In genomic region chr18:38940863-38941531, GRCh38 we compare ENCODE assay signal across 8 cellular contexts.
A peak's percentile ranks its signal among the peaks of the same experiment; 100 is the strongest.
DNase-seq lines count a peak whose midpoint lies in the region; FAIRE-seq and TF ChIP-seq lines count a peak whose summit lies in the region.

No MANE protein-coding gene starts in this region.

- H3K9me3 ChIP-seq in Loucy (ENCODE audit: insufficient read depth, low read depth, low read length): no peaks in the 10 kb centered on the region; the same call in 1 of the 2 replicates

- H3K79me2 ChIP-seq in Loucy (ENCODE audit: insufficient read depth, low read length): no peaks in the 10 kb centered on the region

- H3K9me2 ChIP-seq in Loucy (replicated peaks; ENCODE audit: low read depth, low read length): no peaks in the 10 kb centered on the region; the same call in 1 of the 2 replicates

- no peak for TF ChIP-seq POLR2A in GM12892 (IDR thresholded peaks at IDR 0.05; ENCODE audit: low read depth, low read length)

- H2AFZ ChIP-seq in Loucy (ENCODE audit: low read length): peak overlapping the region; percentile 60

- H3K9ac ChIP-seq in Loucy (ENCODE audit: low read depth, low read length, poor library complexity, severe bottlenecking): no peak overlapping the region

- no peaks in the 10 kb centered on the region for H3K4me1 ChIP-seq in Loucy (ENCODE audit: insufficient read depth, low read length, poor library complexity, severe bottlenecking)

- DNase-seq in GM12892 (ENCODE audit: insufficient read length) (peak; percentile 10), H4 (ENCODE audit: low spot score) (peak; percentile 98), fibroblast of pulmonary artery (ENCODE audit: low read depth) (peak; percentile 58), posterior vena cava (ENCODE audit: low spot score) (no peak), 8988T (no peak)
- peak; percentile 25 to 26 for DNase-seq in activated CD4-positive, alpha-beta T cell treated with anti-CD3 and anti-CD28 coated beads, Interleukin-2, amount 50 U/mL, for 4 hours
- DNase-seq in stimulated activated CD8-positive, alpha-beta memory T cell treated with anti-CD3 and anti-CD28 coated beads, Interleukin-12 subunit alpha, Interleukin-12 subunit beta, amount 100 ng/mL, for 24 hours (ENCODE audit: extremely low read depth): peak; percentile 5

- peak; percentile 92 for FAIRE-seq in GM12892 (lab: Jason Lieb, UNC)

- H3K27me3 ChIP-seq in Loucy (ENCODE audit: insufficient read depth, low read length, poor library complexity, severe bottlenecking): no peaks in the 10 kb centered on the region

- no peak for TF ChIP-seq CTCF in Loucy (conservative IDR thresholded peaks at IDR 0.05; ENCODE audit: low read length)
- TF ChIP-seq CTCF in fibroblast of pulmonary artery (IDR thresholded peaks at IDR 0.05; ENCODE audit: low read length, missing control alignments): no peak

- H3K36me3 ChIP-seq in Loucy (ENCODE audit: insufficient read depth, low read length): no peaks in the 10 kb centered on the region

- intact Hi-C loops in posterior vena cava (cut with DNase I): no loop called here

- H4K20me1 ChIP-seq in Loucy (ENCODE audit: insufficient read depth, low read length, poor library complexity, severe bottlenecking): no peaks in the 10 kb centered on the region

- peak overlapping the region; percentile 10 for H3K4me2 ChIP-seq in Loucy (ENCODE audit: low read depth, low read length, poor library complexity, severe bottlenecking)

- H3F3A ChIP-seq in Loucy (ENCODE audit: low read depth): no peaks in the 10 kb centered on the region

- H3K4me3 ChIP-seq in Loucy (ENCODE audit: low read length, poor library complexity, severe bottlenecking) (peak overlapping the region; percentile 21), fibroblast of pulmonary artery (replicated peaks; ENCODE audit: low read depth, low read length) (no peak overlapping the region)

Comparison
In these comparisons a context has a peak if more than half of its experiments do, and no peak if none do; other contexts are left out.
1. DNase-seq: peak in GM12892 (single experiment), H4 (single experiment), activated CD4-positive, alpha-beta T cell treated with anti-CD3 and anti-CD28 coated beads, Interleukin-2, amount 50 U/mL, for 4 hours (2 of 2), fibroblast of pulmonary artery (single experiment) and stimulated activated CD8-positive, alpha-beta memory T cell treated with anti-CD3 and anti-CD28 coated beads, Interleukin-12 subunit alpha, Interleukin-12 subunit beta, amount 100 ng/mL, for 24 hours (single experiment); none in posterior vena cava (single experiment) and 8988T (single experiment).